Comparison of ENCODE assay signal across 1 cellular context in genomic region chr22:50759597-50760341, GRCh38.
TF ChIP-seq lines count a peak whose summit lies in the region.

No MANE protein-coding gene starts in this region.

TF ChIP-seq in H1, 55 proteins besides CTCF, POLR2A, EP300 and RAD21 (continued from another document):
- TF ChIP-seq CHD7 (IDR thresholded peaks at IDR 0.05; ENCODE audit: insufficient replicate concordance, low read length) (peak; percentile 98), JUND (IDR thresholded peaks at IDR 0.05; ENCODE audit: low read length) (peak; percentile 81), MAFK (IDR thresholded peaks at IDR 0.05; ENCODE audit: low read depth, low read length) (peak; percentile 69), POLR2AphosphoS5 (IDR thresholded peaks at IDR 0.05; ENCODE audit: low read depth, low read length) (0 out of 2 replicates have a peak, but pooled peaks have one; percentile 39), ZNF274 (IDR thresholded peaks at IDR 0.05; ENCODE audit: borderline replicate concordance, extremely low read depth, low read length) (peak; percentile 29; the same call in 1 of the 2 replicates)
